In the genomic region with DNA sequence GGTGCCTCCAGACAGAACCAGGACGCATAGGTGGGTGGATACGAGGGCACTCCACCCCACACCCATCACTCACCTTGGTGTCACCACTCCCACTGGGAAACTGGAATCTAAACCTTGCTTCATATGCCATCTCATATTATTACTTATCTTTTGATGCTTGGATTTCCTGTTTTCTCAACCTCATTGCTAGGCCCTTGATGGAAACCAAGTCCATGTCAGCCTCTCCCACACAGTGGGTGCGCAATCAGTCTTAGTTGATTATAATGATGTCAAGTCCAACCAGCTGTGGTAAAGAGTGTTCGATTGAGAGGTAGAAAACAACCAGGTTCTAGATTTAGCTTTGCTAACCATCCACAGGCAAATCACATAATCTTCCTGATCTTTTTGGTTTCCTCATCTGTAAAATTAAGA, we compare ENCODE assay signal across 8 cellular contexts. TPM values are rescaled to one million over a fixed set of nuclear protein-coding genes. Genes with fewer than 3 reads are reported as not detected.
DNase-seq lines count a peak whose midpoint lies in the region; ATAC-seq and TF ChIP-seq lines count a peak whose summit lies in the region.

No MANE protein-coding gene starts in this region.

- no peaks in the 10 kb centered on the region for H3K27me3 Mint-ChIP-seq in memory B cell
- H3K27me3 Mint-ChIP-seq in type B pancreatic cell = no peaks in the 10 kb centered on the region

- peak overlapping the region; percentile 99 for H3K4me3 Mint-ChIP-seq in memory B cell
- H3K4me3 Mint-ChIP-seq in type B pancreatic cell = peak overlapping the region; percentile 93

- peak overlapping the region in 11 of 12 donors; percentile 85 to 95 (median 89) for H3K27ac ChIP-seq in heart left ventricle

- ATAC-seq in heart left ventricle (no peak), memory B cell (ENCODE audit: low read depth) (no peak)

- H3K9me3 Mint-ChIP-seq in memory B cell (no peaks in the 10 kb centered on the region), type B pancreatic cell (no peaks in the 10 kb centered on the region)

- intact Hi-C loops in heart left ventricle (cut with DNase I) = loop anchor here in 2 of 10 donors (5.0 to 10.0 kb wide), 4 partner anchors 141 to 449 kb away; a partner anchor contains a TSS
- intact Hi-C loops in cardiac septum (cut with DNase I) = loop anchor here (5.0 kb wide), 2 partner anchors 64 to 111 kb away; no protein-coding TSS in a partner anchor

- H3K36me3 ChIP-seq in heart left ventricle = no peaks in the 10 kb centered on the region

- peaks cover 0 to 37% (median 15%) of the 10 kb centered on the region in 12 donors for H3K4me1 ChIP-seq in heart left ventricle

- no peaks in the 10 kb centered on the region for H3K9me3 ChIP-seq in heart left ventricle

- H3K36me3 Mint-ChIP-seq in memory B cell (peaks cover 2% of the 10 kb centered on the region), type B pancreatic cell (no peaks in the 10 kb centered on the region)

- no peak for TF ChIP-seq CTCF in heart left ventricle (IDR thresholded peaks at IDR 0.05)
- TF ChIP-seq CTCF in type B pancreatic cell (conservative IDR thresholded peaks at IDR 0.05) = no peak

- DNase-seq in heart left ventricle (no peak), cardiac septum (ENCODE audit: low spot score) (no peak), amniotic epithelial cell (ENCODE audit: low read depth) (peak; percentile 43), memory B cell (ENCODE audit: low spot score in 2 of 2) (no peak), type B pancreatic cell (ENCODE audit: extremely low spot score, unreplicated experiment) (no peak), iPS-NIHi7 (ENCODE audit: extremely low spot score) (no peak), NCI-H526 (lab: John Stamatoyannopoulos, UW) (no peak), NCI-H2227 treated with DMSO at 0.1 percent for 48 hours (lab: John Stamatoyannopoulos, UW) (no peak)

- H3K27me3 ChIP-seq in heart left ventricle = no peaks in the 10 kb centered on the region

- no peak for TF ChIP-seq POLR2A in heart left ventricle (IDR thresholded peaks at IDR 0.05)

- H3K27ac Mint-ChIP-seq in memory B cell (peak overlapping the region; percentile 99), type B pancreatic cell (peak overlapping the region; percentile 88)

- H3K4me3 ChIP-seq in heart left ventricle = peak overlapping the region; percentile 58 to 96 (median 88)

- peaks cover 23% of the 10 kb centered on the region for H3K4me1 Mint-ChIP-seq in memory B cell
- peaks cover 17% of the 10 kb centered on the region for H3K4me1 Mint-ChIP-seq in type B pancreatic cell (ENCODE audit: unreplicated experiment)

- 84 to 87% (median 87%) methylated on average over 4 of the region's 4 CpGs for WGBS in heart left ventricle, 4 donors

RNA-seq across cellular contexts. Expression of a gene that starts 0.6 kb away (rescaled TPM):
- total RNA-seq in heart left ventricle = 10 to 100 TPM in 2 of 9 donors, 1 to 10 TPM in 7; 5.9 to 12.1 (median 7.8) TPM
- 1 to 10 TPM; 3.5 TPM for polyA plus RNA-seq in heart left ventricle
- 8.3 TPM for total RNA-seq in cardiac septum
- total RNA-seq in type B pancreatic cell (ENCODE audit: low replicate concordance) = 6.2 and 19.1 TPM in 2 replicates
